ENCODE assay signal across 11 cellular contexts in genomic region chr5:32115985-32116384, GRCh38. TPM values are rescaled to one million over a fixed set of nuclear protein-coding genes. Genes with fewer than 3 reads are reported as not detected.
A peak's percentile ranks its signal among the peaks of the same experiment; 100 is the strongest.
DNase-seq lines count a peak whose midpoint lies in the region; ATAC-seq and TF ChIP-seq lines count a peak whose summit lies in the region.
"Had no signal": no experiment of that assay in that cellular context is flagged by ENCODE, and none has a peak within 500 bp of the region (broad histone marks: within the 10 kb centered on the region; RNA-seq: fewer than 3 reads in every experiment).

No MANE protein-coding gene starts in this region.

- no peaks in the 10 kb centered on the region for H3K27me3 Mint-ChIP-seq in T-cell
- H3K27me3 Mint-ChIP-seq in endothelial cell (ENCODE audit: unreplicated experiment): peaks cover 5% of the 10 kb centered on the region

- H3K36me3 Mint-ChIP-seq in activated naive CD4-positive, alpha-beta T cell treated with anti-CD3 and anti-CD28 coated beads, Interleukin-2, amount 50 U/mL, for 72 hours: peaks cover 19 to 34% of the 10 kb centered on the region in 2 donors
- peaks cover 43% of the 10 kb centered on the region for H3K36me3 Mint-ChIP-seq in T-cell
- H3K36me3 Mint-ChIP-seq in endothelial cell (ENCODE audit: low read depth, unreplicated experiment): peaks cover 45% of the 10 kb centered on the region

- CTCF ChIA-PET in T-cell (lab: Charles Lee): no interaction called here

- peaks cover 5 to 22% (median 16%) of the 10 kb centered on the region in 3 donors for H3K4me1 Mint-ChIP-seq in T-cell
- peaks cover 18% of the 10 kb centered on the region for H3K4me1 Mint-ChIP-seq in endothelial cell (ENCODE audit: unreplicated experiment)

- peak overlapping the region; percentile 7 to 52 for H3K27ac Mint-ChIP-seq in activated naive CD4-positive, alpha-beta T cell treated with anti-CD3 and anti-CD28 coated beads, Interleukin-2, amount 50 U/mL, for 72 hours
- H3K27ac Mint-ChIP-seq in T-cell: peak overlapping the region; percentile 6 to 9
- H3K27ac Mint-ChIP-seq in endothelial cell (ENCODE audit: unreplicated experiment): peak overlapping the region; percentile 5

- TF ChIP-seq CTCF in endothelial cell (IDR thresholded peaks at IDR 0.05; ENCODE audit: unreplicated experiment): no peak

- POLR2A ChIA-PET in T-cell (lab: Charles Lee): no interaction called here

- DNase-seq in activated naive CD4-positive, alpha-beta T cell treated with anti-CD3 and anti-CD28 coated beads, Interleukin-2, amount 50 U/mL, for 72 hours (ENCODE audit: low spot score in 2 of 2): no peak
- no peak for DNase-seq in activated naive CD4-positive, alpha-beta T cell treated with Interleukin-2 at 50 U/mL for 16 hours
- DNase-seq in T-cell (no peak), endothelial cell (ENCODE audit: low spot score) (no peak), smooth muscle cell of the brain vasculature (ENCODE audit: low read depth, low spot score) (peak; percentile 39), cerebellum (ENCODE audit: low spot score) (no peak)
- DNase-seq in stimulated activated CD4-positive, alpha-beta T cell treated with anti-CD3 and anti-CD28 coated beads, Interleukin-4, amount 100 ng/mL, for 24 hours: no peak
- DNase-seq: activated CD4-positive, alpha-beta T cell treated with anti-CD3 and anti-CD28 coated beads for 4 hours; NCI-H1048; SK-N-SH had no signal

- no peaks in the 10 kb centered on the region for H3K9me3 Mint-ChIP-seq in activated naive CD4-positive, alpha-beta T cell treated with anti-CD3 and anti-CD28 coated beads, Interleukin-2, amount 50 U/mL, for 72 hours
- no peaks in the 10 kb centered on the region for H3K9me3 Mint-ChIP-seq in T-cell
- no peaks in the 10 kb centered on the region for H3K9me3 Mint-ChIP-seq in endothelial cell (ENCODE audit: unreplicated experiment)

- no peak for ATAC-seq in activated naive CD4-positive, alpha-beta T cell treated with anti-CD3 and anti-CD28 coated beads, Interleukin-2, amount 50 U/mL, for 72 hours
- no peak for ATAC-seq in T-cell (replicated peaks in 1 of 4)
- no peak for ATAC-seq in GM21737 (IDR thresholded peaks at IDR 0.05; ENCODE audit: unreplicated experiment)

- no peak overlapping the region for H3K4me3 Mint-ChIP-seq in T-cell
- H3K4me3 Mint-ChIP-seq in endothelial cell (ENCODE audit: unreplicated experiment): peak overlapping the region; percentile 3

RNA-seq across cellular contexts. Expression of gene GOLPH3, which starts 58.1 kb away (rescaled TPM):
- total RNA-seq in activated naive CD4-positive, alpha-beta T cell treated with anti-CD3 and anti-CD28 coated beads, Interleukin-2, amount 50 U/mL, for 72 hours: 10 to 100 TPM; 35.9 to 56.9 TPM
- total RNA-seq in T-cell: 10 to 100 TPM; 49.3 to 87.6 (median 73.8) TPM
- total RNA-seq in endothelial cell (ENCODE audit: unreplicated experiment): 105 TPM
- 45.9 TPM for total RNA-seq in cerebellum
